Comparison of ENCODE assay signal across 3 cellular contexts in genomic region chr9:116741742-116742141, GRCh38.
A peak's percentile ranks its signal among the peaks of the same experiment; 100 is the strongest.
TF ChIP-seq lines count a peak whose summit lies in the region.

No MANE protein-coding gene starts in this region.

TF ChIP-seq in GM23338, 12 proteins besides CTCF, POLR2A, EP300 and RAD21 (continues in another document):
- TF ChIP-seq EZH2phosphoT487 (IDR thresholded peaks at IDR 0.05; ENCODE audit: unreplicated experiment) (no peak), ETS1 (IDR thresholded peaks at IDR 0.05) (no peak), POLR2AphosphoS5 (IDR thresholded peaks at IDR 0.05; ENCODE audit: low read depth) (no peak), CREB1 (CRISPR knock-in tag; IDR thresholded peaks at IDR 0.05; ENCODE audit: low read depth) (no peak)
- TF ChIP-seq, protein P1, sequence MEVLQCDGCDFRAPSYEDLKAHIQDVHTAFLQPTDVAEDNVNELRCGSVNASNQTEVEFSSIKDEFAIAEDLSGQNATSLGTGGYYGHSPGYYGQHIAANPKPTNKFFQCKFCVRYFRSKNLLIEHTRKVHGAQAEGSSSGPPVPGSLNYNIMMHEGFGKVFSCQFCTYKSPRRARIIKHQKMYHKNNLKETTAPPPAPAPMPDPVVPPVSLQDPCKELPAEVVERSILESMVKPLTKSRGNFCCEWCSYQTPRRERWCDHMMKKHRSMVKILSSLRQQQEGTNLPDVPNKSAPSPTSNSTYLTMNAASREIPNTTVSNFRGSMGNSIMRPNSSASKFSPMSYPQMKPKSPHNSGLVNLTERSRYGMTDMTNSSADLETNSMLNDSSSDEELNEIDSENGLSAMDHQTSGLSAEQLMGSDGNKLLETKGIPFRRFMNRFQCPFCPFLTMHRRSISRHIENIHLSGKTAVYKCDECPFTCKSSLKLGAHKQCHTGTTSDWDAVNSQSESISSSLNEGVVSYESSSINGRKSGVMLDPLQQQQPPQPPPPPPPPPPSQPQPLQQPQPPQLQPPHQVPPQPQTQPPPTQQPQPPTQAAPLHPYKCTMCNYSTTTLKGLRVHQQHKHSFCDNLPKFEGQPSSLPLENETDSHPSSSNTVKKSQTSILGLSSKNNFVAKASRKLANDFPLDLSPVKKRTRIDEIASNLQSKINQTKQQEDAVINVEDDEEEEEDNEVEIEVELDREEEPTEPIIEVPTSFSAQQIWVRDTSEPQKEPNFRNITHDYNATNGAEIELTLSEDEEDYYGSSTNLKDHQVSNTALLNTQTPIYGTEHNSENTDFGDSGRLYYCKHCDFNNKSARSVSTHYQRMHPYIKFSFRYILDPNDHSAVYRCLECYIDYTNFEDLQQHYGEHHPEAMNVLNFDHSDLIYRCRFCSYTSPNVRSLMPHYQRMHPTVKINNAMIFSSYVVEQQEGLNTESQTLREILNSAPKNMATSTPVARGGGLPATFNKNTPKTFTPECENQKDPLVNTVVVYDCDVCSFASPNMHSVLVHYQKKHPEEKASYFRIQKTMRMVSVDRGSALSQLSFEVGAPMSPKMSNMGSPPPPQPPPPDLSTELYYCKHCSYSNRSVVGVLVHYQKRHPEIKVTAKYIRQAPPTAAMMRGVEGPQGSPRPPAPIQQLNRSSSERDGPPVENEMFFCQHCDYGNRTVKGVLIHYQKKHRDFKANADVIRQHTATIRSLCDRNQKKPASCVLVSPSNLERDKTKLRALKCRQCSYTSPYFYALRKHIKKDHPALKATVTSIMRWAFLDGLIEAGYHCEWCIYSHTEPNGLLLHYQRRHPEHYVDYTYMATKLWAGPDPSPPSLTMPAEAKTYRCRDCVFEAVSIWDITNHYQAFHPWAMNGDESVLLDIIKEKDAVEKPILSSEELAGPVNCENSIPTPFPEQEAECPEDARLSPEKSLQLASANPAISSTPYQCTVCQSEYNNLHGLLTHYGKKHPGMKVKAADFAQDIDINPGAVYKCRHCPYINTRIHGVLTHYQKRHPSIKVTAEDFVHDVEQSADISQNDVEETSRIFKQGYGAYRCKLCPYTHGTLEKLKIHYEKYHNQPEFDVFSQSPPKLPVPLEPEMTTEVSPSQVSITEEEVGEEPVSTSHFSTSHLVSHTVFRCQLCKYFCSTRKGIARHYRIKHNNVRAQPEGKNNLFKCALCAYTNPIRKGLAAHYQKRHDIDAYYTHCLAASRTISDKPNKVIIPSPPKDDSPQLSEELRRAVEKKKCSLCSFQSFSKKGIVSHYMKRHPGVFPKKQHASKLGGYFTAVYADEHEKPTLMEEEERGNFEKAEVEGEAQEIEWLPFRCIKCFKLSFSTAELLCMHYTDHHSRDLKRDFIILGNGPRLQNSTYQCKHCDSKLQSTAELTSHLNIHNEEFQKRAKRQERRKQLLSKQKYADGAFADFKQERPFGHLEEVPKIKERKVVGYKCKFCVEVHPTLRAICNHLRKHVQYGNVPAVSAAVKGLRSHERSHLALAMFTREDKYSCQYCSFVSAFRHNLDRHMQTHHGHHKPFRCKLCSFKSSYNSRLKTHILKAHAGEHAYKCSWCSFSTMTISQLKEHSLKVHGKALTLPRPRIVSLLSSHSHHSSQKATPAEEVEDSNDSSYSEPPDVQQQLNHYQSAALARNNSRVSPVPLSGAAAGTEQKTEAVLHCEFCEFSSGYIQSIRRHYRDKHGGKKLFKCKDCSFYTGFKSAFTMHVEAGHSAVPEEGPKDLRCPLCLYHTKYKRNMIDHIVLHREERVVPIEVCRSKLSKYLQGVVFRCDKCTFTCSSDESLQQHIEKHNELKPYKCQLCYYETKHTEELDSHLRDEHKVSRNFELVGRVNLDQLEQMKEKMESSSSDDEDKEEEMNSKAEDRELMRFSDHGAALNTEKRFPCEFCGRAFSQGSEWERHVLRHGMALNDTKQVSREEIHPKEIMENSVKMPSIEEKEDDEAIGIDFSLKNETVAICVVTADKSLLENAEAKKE (CRISPR knock-in tag; IDR thresholded peaks at IDR 0.05), result no peak

TF ChIP-seq in GM12878, 131 proteins besides CTCF, POLR2A, EP300 and RAD21:
- peak; percentile 63; the same call in 1 of the 2 replicates for TF ChIP-seq ZNF24 (IDR thresholded peaks at IDR 0.05)
- TF ChIP-seq, protein P2, sequence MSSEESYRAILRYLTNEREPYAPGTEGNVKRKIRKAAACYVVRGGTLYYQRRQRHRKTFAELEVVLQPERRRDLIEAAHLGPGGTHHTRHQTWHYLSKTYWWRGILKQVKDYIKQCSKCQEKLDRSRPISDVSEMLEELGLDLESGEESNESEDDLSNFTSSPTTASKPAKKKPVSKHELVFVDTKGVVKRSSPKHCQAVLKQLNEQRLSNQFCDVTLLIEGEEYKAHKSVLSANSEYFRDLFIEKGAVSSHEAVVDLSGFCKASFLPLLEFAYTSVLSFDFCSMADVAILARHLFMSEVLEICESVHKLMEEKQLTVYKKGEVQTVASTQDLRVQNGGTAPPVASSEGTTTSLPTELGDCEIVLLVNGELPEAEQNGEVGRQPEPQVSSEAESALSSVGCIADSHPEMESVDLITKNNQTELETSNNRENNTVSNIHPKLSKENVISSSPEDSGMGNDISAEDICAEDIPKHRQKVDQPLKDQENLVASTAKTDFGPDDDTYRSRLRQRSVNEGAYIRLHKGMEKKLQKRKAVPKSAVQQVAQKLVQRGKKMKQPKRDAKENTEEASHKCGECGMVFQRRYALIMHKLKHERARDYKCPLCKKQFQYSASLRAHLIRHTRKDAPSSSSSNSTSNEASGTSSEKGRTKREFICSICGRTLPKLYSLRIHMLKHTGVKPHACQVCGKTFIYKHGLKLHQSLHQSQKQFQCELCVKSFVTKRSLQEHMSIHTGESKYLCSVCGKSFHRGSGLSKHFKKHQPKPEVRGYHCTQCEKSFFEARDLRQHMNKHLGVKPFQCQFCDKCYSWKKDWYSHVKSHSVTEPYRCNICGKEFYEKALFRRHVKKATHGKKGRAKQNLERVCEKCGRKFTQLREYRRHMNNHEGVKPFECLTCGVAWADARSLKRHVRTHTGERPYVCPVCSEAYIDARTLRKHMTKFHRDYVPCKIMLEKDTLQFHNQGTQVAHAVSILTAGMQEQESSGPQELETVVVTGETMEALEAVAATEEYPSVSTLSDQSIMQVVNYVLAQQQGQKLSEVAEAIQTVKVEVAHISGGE (CRISPR knock-in tag; IDR thresholded peaks at IDR 0.05), result no peak
- TF ChIP-seq HDAC2 (IDR thresholded peaks at IDR 0.05), result no peak

TF ChIP-seq in H1, 55 proteins besides CTCF, POLR2A, EP300 and RAD21:
- TF ChIP-seq CHD1 (IDR thresholded peaks at IDR 0.05; ENCODE audit: low read depth, low read length) (no peak), KDM4A (IDR thresholded peaks at IDR 0.05; ENCODE audit: low read depth, low read length, severe bottlenecking) (no peak), SIN3A (conservative IDR thresholded peaks at IDR 0.05 in 1 of 2, IDR thresholded peaks at IDR 0.05 in 1 of 2; ENCODE audit: low read depth in 1 of 2, low read length in 2 of 2) (no peak), HDAC2 (IDR thresholded peaks at IDR 0.05; ENCODE audit: borderline replicate concordance in 1 of 2, low read depth in 2 of 2, low read length in 2 of 2) (no peak), KDM5A (IDR thresholded peaks at IDR 0.05; ENCODE audit: low read length) (no peak), SP1 (IDR thresholded peaks at IDR 0.05; ENCODE audit: low read depth, low read length) (no peak), RXRA (IDR thresholded peaks at IDR 0.05; ENCODE audit: insufficient read depth, low read depth, low read length) (no peak), PHF8 (conservative IDR thresholded peaks at IDR 0.05; ENCODE audit: low read depth, low read length) (no peak)
- TF ChIP-seq, protein P3, sequence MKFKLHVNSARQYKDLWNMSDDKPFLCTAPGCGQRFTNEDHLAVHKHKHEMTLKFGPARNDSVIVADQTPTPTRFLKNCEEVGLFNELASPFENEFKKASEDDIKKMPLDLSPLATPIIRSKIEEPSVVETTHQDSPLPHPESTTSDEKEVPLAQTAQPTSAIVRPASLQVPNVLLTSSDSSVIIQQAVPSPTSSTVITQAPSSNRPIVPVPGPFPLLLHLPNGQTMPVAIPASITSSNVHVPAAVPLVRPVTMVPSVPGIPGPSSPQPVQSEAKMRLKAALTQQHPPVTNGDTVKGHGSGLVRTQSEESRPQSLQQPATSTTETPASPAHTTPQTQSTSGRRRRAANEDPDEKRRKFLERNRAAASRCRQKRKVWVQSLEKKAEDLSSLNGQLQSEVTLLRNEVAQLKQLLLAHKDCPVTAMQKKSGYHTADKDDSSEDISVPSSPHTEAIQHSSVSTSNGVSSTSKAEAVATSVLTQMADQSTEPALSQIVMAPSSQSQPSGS (IDR thresholded peaks at IDR 0.05; ENCODE audit: low read length), result no peak
